In the genomic region with DNA sequence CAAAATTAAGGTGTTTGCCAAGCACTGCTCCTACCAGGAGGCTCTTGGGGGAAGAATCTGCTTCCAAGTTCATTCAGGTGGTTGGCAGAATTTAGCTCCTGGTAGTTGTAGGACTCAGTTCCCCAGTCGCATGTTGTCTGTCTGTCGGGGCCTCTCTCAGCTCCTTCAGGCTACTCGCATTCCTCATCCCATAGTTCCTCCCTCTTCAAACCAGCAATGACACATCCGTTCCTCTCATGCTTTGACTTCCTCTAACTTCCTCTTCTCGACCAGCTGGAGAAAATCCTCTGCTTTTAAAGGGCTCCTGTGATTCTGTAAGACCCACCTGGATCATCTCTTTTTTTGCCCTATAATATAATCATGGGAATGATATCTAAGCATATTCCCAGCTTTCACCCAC, we compare ENCODE assay signal across 14 cellular contexts.
DNase-seq lines count a peak whose midpoint lies in the region; ATAC-seq, FAIRE-seq and TF ChIP-seq lines count a peak whose summit lies in the region.
"Had no signal": no experiment of that assay in that cellular context is flagged by ENCODE, and none has a peak within 500 bp of the region (broad histone marks: within the 10 kb centered on the region; RNA-seq: fewer than 3 reads in every experiment).

No MANE protein-coding gene starts in this region.

- H3K27ac ChIP-seq in brain microvascular endothelial cell, result no peak overlapping the region
- H3K27ac ChIP-seq: parathyroid adenoma had no signal

- H3K4me3 ChIP-seq in brain microvascular endothelial cell (ENCODE audit: low read depth, low read length), result no peak overlapping the region

- no peaks in the 10 kb centered on the region for H3K27me3 ChIP-seq in brain microvascular endothelial cell (replicated peaks)

- H3K27me3 Mint-ChIP-seq in naive thymus-derived CD8-positive, alpha-beta T cell, result peaks cover 13 to 46% (median 34%) of the 10 kb centered on the region in 5 donors

- peak; percentile 52 for FAIRE-seq in HTR-8/SVneo (lab: Jason Lieb, UNC)
- FAIRE-seq: frontal cortex had no signal

- H3K9me3 Mint-ChIP-seq in naive thymus-derived CD8-positive, alpha-beta T cell, result peaks cover 0 to 2% (median 0%) of the 10 kb centered on the region in 9 donors
- H3K9me3 Mint-ChIP-seq: brain had no signal

- no peak overlapping the region for H3K4me3 Mint-ChIP-seq in naive thymus-derived CD8-positive, alpha-beta T cell
- H3K4me3 Mint-ChIP-seq: brain had no signal

- POLR2A ChIA-PET in naive thymus-derived CD8-positive, alpha-beta T cell (lab: Charles Lee), result no interaction called here

- no peak for ATAC-seq in naive thymus-derived CD8-positive, alpha-beta T cell
- no peak for ATAC-seq in HG03045 (IDR thresholded peaks at IDR 0.05; ENCODE audit: unreplicated experiment)
- ATAC-seq: activated CD4-positive, CD25-positive, alpha-beta regulatory T cell treated with anti-CD3 and anti-CD28 coated beads, Interleukin-2, amount 50 U/mL, for 24 hours had no signal

- TF ChIP-seq CTCF in brain microvascular endothelial cell (IDR thresholded peaks at IDR 0.05; ENCODE audit: low read depth, low read length, missing control alignments), result no peak

- H3K27ac Mint-ChIP-seq in naive thymus-derived CD8-positive, alpha-beta T cell, result no peak overlapping the region
- H3K27ac Mint-ChIP-seq: brain had no signal

- H3K4me1 Mint-ChIP-seq in naive thymus-derived CD8-positive, alpha-beta T cell, result peaks cover 0 to 2% (median 0%) of the 10 kb centered on the region in 4 donors

- H3K36me3 Mint-ChIP-seq in naive thymus-derived CD8-positive, alpha-beta T cell, result no peaks in the 10 kb centered on the region
- H3K36me3 Mint-ChIP-seq: brain had no signal

- peak; percentile 20 for DNase-seq in COLO829 (ENCODE audit: low spot score)
- no peak for DNase-seq in HTR-8/SVneo (ENCODE audit: insufficient read length, low spot score)
- DNase-seq in brain microvascular endothelial cell, result peak; percentile 14
- peak; percentile 8 for DNase-seq in medulla oblongata (ENCODE audit: extremely low spot score)
- no peak for DNase-seq in KG1 (lab: John Stamatoyannopoulos, UW)
- DNase-seq in naive thymus-derived CD8-positive, alpha-beta T cell, result no peak
- no peak for DNase-seq in NCI-H146 (lab: John Stamatoyannopoulos, UW)
- DNase-seq: activated naive CD4-positive, alpha-beta T cell treated with Interleukin-2 at 50 U/mL for 16 hours; NCI-H1105 had no signal

- no peaks in the 10 kb centered on the region for H3K36me3 ChIP-seq in brain microvascular endothelial cell (replicated peaks)

- in situ Hi-C loops in brain microvascular endothelial cell (cut with HindIII; ENCODE audit: low pct_ligation_motif_present, low sequenced_read_pairs), result no loop called here

Comparison
In these comparisons a context has a peak if more than half of its experiments do, and no peak if none do; other contexts are left out.
1. DNase-seq: peak in COLO829 (single experiment), brain microvascular endothelial cell (single experiment) and medulla oblongata (single experiment); none in HTR-8/SVneo (single experiment), KG1 (single experiment), naive thymus-derived CD8-positive, alpha-beta T cell (0 of 10) and NCI-H146 (single experiment).